ENCODE assay signal across 8 cellular contexts in genomic region chr21:15514073-15514946, GRCh38.
A peak's percentile ranks its signal among the peaks of the same experiment; 100 is the strongest.
DNase-seq lines count a peak whose midpoint lies in the region; ATAC-seq lines count a peak whose summit lies in the region.

No MANE protein-coding gene starts in this region.

- peaks cover 23 to 29% (median 28%) of the 10 kb centered on the region in 3 donors for H3K4me1 Mint-ChIP-seq in T-cell
- peaks cover 10 to 14% of the 10 kb centered on the region in 2 donors for H3K4me1 Mint-ChIP-seq in effector memory CD8-positive, alpha-beta T cell (ENCODE audit: low read depth in 2 of 2)

- H3K36me3 Mint-ChIP-seq in T-cell = no peaks in the 10 kb centered on the region
- H3K36me3 Mint-ChIP-seq in effector memory CD8-positive, alpha-beta T cell (ENCODE audit: insufficient read depth) = no peaks in the 10 kb centered on the region

- H3K4me3 Mint-ChIP-seq in T-cell = peak overlapping the region in 2 of 3 donors; percentile 32 to 47
- peak overlapping the region; percentile 4 to 41 for H3K4me3 Mint-ChIP-seq in effector memory CD8-positive, alpha-beta T cell

- no peaks in the 10 kb centered on the region for H3K27me3 Mint-ChIP-seq in T-cell
- no peaks in the 10 kb centered on the region for H3K27me3 Mint-ChIP-seq in effector memory CD8-positive, alpha-beta T cell

- DNase-seq in T-cell (peak; percentile 23 to 82 (median 62)), NCI-H510A (lab: John Stamatoyannopoulos, UW) (no peak), NCI-H1092 (lab: John Stamatoyannopoulos, UW) (no peak), NCI-H69 (lab: John Stamatoyannopoulos, UW) (no peak)
- peak; percentile 41 to 53 (median 43) for DNase-seq in effector memory CD8-positive, alpha-beta T cell
- DNase-seq in stimulated activated naive CD8-positive, alpha-beta T cell treated with anti-CD3 and anti-CD28 coated beads, Interleukin-15, Interleukin-2, amounts not matched to agents 100 U/mL and 50 U/mL, for 24 hours = peak; percentile 37

- POLR2A ChIA-PET in T-cell (lab: Charles Lee) = interaction anchor here (0.5 to 0.6 kb wide), 4 partner anchors 299 to 1118 kb away, joined by 3 to 6 read pairs (median 4); no protein-coding TSS in a partner anchor

- peak overlapping the region; percentile 87 to 92 for H3K27ac Mint-ChIP-seq in T-cell
- H3K27ac Mint-ChIP-seq in effector memory CD8-positive, alpha-beta T cell = peak overlapping the region; percentile 4 to 64

- H3K9me3 Mint-ChIP-seq in T-cell = peaks cover 2 to 4% (median 3%) of the 10 kb centered on the region in 3 donors
- no peaks in the 10 kb centered on the region for H3K9me3 Mint-ChIP-seq in effector memory CD8-positive, alpha-beta T cell

- CTCF ChIA-PET in T-cell (lab: Charles Lee) = interaction anchor here in 1 of 2 donors (1.2 kb wide), 1 partner anchor 29 kb away, joined by 4 read pairs; no protein-coding TSS in a partner anchor

- ATAC-seq in GM18858 (IDR thresholded peaks at IDR 0.05; ENCODE audit: unreplicated experiment) (peak; percentile 99), HG03025 (IDR thresholded peaks at IDR 0.05; ENCODE audit: low FRiP score, unreplicated experiment) (peak; percentile 99), T-cell (replicated peaks in 1 of 4) (peak; percentile 99 to 100 (median 100))
- peak; percentile 97 for ATAC-seq in effector memory CD8-positive, alpha-beta T cell (replicated peaks)
- peak; percentile 91 for ATAC-seq in stimulated activated naive CD8-positive, alpha-beta T cell treated with anti-CD3 and anti-CD28 coated beads, Interleukin-15, Interleukin-2, amounts not matched to agents 100 U/mL and 50 U/mL, for 24 hours

Comparison
In these comparisons a context has a peak if more than half of its experiments do, and no peak if none do; other contexts are left out.
1. DNase-seq: peak in T-cell (34 of 34), effector memory CD8-positive, alpha-beta T cell (3 of 3) and stimulated activated naive CD8-positive, alpha-beta T cell treated with anti-CD3 and anti-CD28 coated beads, Interleukin-15, Interleukin-2, amounts not matched to agents 100 U/mL and 50 U/mL, for 24 hours (single experiment); none in NCI-H510A (single experiment), NCI-H1092 (single experiment) and NCI-H69 (single experiment).
2. Peak in every context shown above with its lines, with median percentiles within 50 percentile points of each other: ATAC-seq.